1 cellular context compared by ENCODE assay signal in the genomic region with DNA sequence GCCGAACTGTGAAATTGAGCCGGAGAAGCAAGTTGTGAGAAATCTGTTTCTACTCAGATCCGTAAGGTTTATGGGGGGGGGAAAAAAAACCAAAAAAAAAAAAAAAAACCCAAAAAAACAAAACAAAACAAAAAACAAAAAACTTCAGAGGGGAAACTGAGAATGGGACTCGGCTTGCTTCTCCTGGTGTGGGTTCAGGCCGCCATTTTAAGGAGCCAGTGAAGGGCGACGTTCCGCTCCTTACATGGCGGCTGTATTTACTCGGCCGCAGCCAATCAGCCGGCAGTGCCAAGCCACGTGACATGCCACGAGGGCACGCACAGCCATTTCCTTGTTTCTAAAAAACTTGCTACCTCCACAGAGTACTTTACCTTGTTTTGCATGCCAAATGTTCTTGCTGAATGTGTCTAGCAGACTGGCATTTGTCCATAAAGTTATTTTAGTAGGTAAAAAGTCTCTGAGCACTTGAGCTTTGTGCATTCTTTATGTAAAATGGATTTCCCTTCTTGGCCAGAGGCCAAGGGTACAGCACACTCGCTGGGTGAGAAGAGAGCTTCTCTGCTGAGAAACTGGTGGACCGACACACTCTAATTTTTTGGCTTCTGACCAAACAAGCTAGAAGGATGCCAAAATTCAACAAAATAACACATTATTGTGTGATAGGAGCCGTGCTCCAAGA.
TF ChIP-seq lines count a peak whose summit lies in the region.

No MANE protein-coding gene starts in this region.

TF ChIP-seq in K562, 482 proteins besides CTCF, POLR2A, EP300 and RAD21 (continued from another document and continues in another):
- TF ChIP-seq, protein P1, sequence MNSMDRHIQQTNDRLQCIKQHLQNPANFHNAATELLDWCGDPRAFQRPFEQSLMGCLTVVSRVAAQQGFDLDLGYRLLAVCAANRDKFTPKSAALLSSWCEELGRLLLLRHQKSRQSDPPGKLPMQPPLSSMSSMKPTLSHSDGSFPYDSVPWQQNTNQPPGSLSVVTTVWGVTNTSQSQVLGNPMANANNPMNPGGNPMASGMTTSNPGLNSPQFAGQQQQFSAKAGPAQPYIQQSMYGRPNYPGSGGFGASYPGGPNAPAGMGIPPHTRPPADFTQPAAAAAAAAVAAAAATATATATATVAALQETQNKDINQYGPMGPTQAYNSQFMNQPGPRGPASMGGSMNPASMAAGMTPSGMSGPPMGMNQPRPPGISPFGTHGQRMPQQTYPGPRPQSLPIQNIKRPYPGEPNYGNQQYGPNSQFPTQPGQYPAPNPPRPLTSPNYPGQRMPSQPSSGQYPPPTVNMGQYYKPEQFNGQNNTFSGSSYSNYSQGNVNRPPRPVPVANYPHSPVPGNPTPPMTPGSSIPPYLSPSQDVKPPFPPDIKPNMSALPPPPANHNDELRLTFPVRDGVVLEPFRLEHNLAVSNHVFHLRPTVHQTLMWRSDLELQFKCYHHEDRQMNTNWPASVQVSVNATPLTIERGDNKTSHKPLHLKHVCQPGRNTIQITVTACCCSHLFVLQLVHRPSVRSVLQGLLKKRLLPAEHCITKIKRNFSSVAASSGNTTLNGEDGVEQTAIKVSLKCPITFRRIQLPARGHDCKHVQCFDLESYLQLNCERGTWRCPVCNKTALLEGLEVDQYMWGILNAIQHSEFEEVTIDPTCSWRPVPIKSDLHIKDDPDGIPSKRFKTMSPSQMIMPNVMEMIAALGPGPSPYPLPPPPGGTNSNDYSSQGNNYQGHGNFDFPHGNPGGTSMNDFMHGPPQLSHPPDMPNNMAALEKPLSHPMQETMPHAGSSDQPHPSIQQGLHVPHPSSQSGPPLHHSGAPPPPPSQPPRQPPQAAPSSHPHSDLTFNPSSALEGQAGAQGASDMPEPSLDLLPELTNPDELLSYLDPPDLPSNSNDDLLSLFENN (IDR thresholded peaks at IDR 0.05; ENCODE audit: low read depth in 2 of 2, low read length in 2 of 2): 0 out of 4 replicates have a peak, but pooled peaks of 1 of the 2 experiments have one; percentile 7
- TF ChIP-seq TFAM (CRISPR knock-in tag; conservative IDR thresholded peaks at IDR 0.05) (no peak), PTBP1 (IDR thresholded peaks at IDR 0.05; ENCODE audit: low read depth, low read length) (no peak), ZC3H8 (IDR thresholded peaks at IDR 0.05) (no peak), POLR2B (IDR thresholded peaks at IDR 0.05; ENCODE audit: low read depth, partially characterized antibody) (no peak), HSF4 (CRISPR knock-in tag; IDR thresholded peaks at IDR 0.05; ENCODE audit: borderline replicate concordance) (no peak), NCOR1 (IDR thresholded peaks at IDR 0.05) (0 out of 2 replicates have a peak, but pooled peaks have one; percentile 21), YY1 (IDR thresholded peaks at IDR 0.05; ENCODE audit: borderline replicate concordance in 1 of 3, control insufficient read depth in 1 of 3, extremely low read depth in 1 of 3, insufficient read depth in 3 of 3, insufficient read length in 1 of 3, insufficient replicate concordance in 2 of 3, low read depth in 1 of 3, low read length in 2 of 3) (peak; percentile 64 to 97 (median 91)), DMBX1 (CRISPR knock-in tag; IDR thresholded peaks at IDR 0.05; ENCODE audit: borderline replicate concordance) (0 out of 2 replicates have a peak, but pooled peaks have one; percentile 43), ZNF77 (CRISPR knock-in tag; IDR thresholded peaks at IDR 0.05) (no peak), ZNF584 (CRISPR knock-in tag; IDR thresholded peaks at IDR 0.05; ENCODE audit: low read depth) (peak; percentile 86; the same call in 1 of the 2 replicates), ZNF583 (CRISPR knock-in tag; IDR thresholded peaks at IDR 0.05) (peak; percentile 65; the same call in 1 of the 2 replicates), ATF1 (CRISPR knock-in tag; IDR thresholded peaks at IDR 0.05) (no peak), ATF1 (tag; IDR thresholded peaks at IDR 0.05) (peak; percentile 70), LEF1 (IDR thresholded peaks at IDR 0.05) (no peak), KLF13 (tag; IDR thresholded peaks at IDR 0.05; ENCODE audit: borderline replicate concordance, low read depth) (no peak), ELK3 (CRISPR knock-in tag; IDR thresholded peaks at IDR 0.05) (no peak), SRF (CRISPR knock-in tag; IDR thresholded peaks at IDR 0.05) (peak in 1 of 2 experiments; percentile 86; a peak in 2 of 4 replicates), SPI1 (IDR thresholded peaks at IDR 0.05; ENCODE audit: borderline replicate concordance, low read depth, low read length) (peak; percentile 7; the same call in 1 of the 2 replicates), PHF8 (IDR thresholded peaks at IDR 0.05; ENCODE audit: borderline replicate concordance, low read length) (0 out of 2 replicates have a peak, but pooled peaks have one; percentile 19), DPF2 (IDR thresholded peaks at IDR 0.05) (peak; percentile 49), DIDO1 (tag; IDR thresholded peaks at IDR 0.05; ENCODE audit: low read depth) (no peak), TAF9B (IDR thresholded peaks at IDR 0.05; ENCODE audit: partially characterized antibody) (peak; percentile 45), BHLHE40 (IDR thresholded peaks at IDR 0.05; ENCODE audit: low read length) (peak; percentile 45), ID3 (CRISPR knock-in tag; IDR thresholded peaks at IDR 0.05) (no peak), ID3 (tag; IDR thresholded peaks at IDR 0.05) (peak; percentile 65; the same call in 1 of the 2 replicates), ZNF668 (CRISPR knock-in tag; IDR thresholded peaks at IDR 0.05) (peak; percentile 89), ZNF766 (CRISPR knock-in tag; conservative IDR thresholded peaks at IDR 0.05) (peak; percentile 61; the same call in 1 of the 2 replicates), FOXP1 (CRISPR knock-in tag; IDR thresholded peaks at IDR 0.05) (no peak), RHOXF2B (CRISPR knock-in tag; conservative IDR thresholded peaks at IDR 0.05) (no peak), ZBTB26 (CRISPR knock-in tag; IDR thresholded peaks at IDR 0.05) (peak; percentile 5; the same call in 1 of the 2 replicates), GTF2E2 (tag; IDR thresholded peaks at IDR 0.05) (0 out of 2 replicates have a peak, but pooled peaks have one; percentile 39), POLR2G (IDR thresholded peaks at IDR 0.05; ENCODE audit: low read depth, low read length) (0 out of 2 replicates have a peak, but pooled peaks have one; percentile 43), SMAD3 (CRISPR knock-in tag; conservative IDR thresholded peaks at IDR 0.05) (peak; percentile 69; the same call in 1 of the 2 replicates), CHD2 (IDR thresholded peaks at IDR 0.05; ENCODE audit: low read depth, low read length) (peak; percentile 32; the same call in 1 of the 2 replicates), ZNF695 (CRISPR knock-in tag; IDR thresholded peaks at IDR 0.05) (no peak)
- TF ChIP-seq, protein P2, sequence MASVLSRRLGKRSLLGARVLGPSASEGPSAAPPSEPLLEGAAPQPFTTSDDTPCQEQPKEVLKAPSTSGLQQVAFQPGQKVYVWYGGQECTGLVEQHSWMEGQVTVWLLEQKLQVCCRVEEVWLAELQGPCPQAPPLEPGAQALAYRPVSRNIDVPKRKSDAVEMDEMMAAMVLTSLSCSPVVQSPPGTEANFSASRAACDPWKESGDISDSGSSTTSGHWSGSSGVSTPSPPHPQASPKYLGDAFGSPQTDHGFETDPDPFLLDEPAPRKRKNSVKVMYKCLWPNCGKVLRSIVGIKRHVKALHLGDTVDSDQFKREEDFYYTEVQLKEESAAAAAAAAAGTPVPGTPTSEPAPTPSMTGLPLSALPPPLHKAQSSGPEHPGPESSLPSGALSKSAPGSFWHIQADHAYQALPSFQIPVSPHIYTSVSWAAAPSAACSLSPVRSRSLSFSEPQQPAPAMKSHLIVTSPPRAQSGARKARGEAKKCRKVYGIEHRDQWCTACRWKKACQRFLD (CRISPR knock-in tag; IDR thresholded peaks at IDR 0.05): peak; percentile 87
- TF ChIP-seq, protein P3, sequence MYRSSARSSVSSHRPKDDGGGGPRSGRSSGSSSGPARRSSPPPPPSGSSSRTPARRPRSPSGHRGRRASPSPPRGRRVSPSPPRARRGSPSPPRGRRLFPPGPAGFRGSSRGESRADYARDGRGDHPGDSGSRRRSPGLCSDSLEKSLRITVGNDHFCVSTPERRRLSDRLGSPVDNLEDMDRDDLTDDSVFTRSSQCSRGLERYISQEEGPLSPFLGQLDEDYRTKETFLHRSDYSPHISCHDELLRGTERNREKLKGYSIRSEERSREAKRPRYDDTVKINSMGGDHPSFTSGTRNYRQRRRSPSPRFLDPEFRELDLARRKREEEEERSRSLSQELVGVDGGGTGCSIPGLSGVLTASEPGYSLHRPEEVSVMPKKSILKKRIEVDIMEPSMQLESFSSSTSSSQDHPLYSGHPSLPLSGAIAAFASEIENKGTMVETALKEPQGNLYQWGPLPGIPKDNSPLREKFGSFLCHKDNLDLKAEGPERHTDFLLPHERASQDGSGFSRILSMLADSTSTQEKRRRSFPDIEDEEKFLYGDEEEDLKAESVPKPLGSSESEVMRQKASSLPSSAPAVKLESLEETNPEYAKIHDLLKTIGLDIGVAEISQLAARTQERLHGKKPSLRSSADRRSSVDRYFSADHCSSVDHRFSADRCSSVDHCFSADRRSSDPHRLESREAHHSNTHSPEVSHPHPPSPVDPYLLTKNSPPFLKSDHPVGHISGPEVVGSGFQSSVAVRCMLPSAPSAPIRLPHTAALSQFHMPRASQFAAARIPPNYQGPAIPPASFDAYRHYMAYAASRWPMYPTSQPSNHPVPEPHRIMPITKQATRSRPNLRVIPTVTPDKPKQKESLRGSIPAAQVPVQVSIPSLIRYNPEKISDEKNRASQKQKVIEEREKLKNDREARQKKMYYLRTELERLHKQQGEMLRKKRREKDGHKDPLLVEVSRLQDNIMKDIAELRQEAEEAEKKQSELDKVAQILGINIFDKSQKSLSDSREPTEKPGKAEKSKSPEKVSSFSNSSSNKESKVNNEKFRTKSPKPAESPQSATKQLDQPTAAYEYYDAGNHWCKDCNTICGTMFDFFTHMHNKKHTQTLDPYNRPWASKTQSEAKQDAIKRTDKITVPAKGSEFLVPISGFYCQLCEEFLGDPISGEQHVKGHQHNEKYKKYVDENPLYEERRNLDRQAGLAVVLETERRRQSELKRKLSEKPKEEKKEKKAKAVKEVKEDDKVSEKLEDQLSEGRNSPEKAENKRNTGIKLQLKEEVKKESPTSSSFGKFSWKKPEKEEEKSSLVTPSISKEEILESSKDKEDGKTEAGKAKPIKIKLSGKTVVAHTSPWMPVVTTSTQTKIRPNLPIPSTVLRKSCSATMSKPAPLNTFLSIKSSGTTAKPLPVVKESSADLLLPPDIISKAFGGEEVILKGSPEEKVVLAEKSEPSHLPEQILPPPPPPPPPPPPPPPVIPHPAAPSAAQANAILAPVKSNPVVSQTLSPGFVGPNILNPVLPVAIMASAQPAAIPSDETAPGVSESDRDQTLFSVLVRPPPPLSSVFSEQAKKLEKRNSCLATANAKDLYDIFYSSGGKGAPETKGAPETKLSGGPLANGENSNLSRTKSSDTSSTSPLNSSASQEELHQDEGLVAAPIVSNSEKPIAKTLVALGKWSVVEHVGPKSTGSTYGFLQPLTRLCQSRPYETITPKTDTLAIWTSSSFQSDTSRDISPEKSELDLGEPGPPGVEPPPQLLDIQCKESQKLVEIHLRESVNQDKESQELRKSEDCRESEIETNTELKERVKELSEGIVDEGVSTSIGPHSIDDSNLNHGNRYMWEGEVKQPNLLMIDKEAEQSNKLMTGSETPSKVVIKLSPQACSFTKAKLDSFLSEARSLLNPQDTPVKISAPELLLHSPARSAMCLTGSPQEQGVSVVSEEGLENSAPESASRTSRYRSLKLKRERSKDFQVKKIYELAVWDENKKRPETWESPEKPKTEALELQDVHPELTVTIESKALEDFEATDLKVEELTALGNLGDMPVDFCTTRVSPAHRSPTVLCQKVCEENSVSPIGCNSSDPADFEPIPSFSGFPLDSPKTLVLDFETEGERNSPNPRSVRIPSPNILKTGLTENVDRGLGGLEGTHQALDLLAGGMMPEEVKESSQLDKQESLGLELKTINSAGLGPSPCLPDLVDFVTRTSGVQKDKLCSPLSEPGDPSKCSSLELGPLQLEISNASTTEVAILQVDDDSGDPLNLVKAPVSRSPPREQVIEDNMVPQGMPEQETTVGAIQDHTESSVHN (IDR thresholded peaks at IDR 0.05; ENCODE audit: borderline replicate concordance in 1 of 2, low read depth in 1 of 2): 0 out of 4 replicates have a peak, but pooled peaks of 1 of the 2 experiments have one; percentile 34
- TF ChIP-seq, protein P4, sequence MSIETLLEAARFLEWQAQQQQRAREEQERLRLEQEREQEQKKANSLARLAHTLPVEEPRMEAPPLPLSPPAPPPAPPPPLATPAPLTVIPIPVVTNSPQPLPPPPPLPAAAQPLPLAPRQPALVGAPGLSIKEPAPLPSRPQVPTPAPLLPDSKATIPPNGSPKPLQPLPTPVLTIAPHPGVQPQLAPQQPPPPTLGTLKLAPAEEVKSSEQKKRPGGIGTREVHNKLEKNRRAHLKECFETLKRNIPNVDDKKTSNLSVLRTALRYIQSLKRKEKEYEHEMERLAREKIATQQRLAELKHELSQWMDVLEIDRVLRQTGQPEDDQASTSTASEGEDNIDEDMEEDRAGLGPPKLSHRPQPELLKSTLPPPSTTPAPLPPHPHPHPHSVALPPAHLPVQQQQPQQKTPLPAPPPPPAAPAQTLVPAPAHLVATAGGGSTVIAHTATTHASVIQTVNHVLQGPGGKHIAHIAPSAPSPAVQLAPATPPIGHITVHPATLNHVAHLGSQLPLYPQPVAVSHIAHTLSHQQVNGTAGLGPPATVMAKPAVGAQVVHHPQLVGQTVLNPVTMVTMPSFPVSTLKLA (conservative IDR thresholded peaks at IDR 0.05): peak; percentile 81 to 87
- TF ChIP-seq, protein P5, sequence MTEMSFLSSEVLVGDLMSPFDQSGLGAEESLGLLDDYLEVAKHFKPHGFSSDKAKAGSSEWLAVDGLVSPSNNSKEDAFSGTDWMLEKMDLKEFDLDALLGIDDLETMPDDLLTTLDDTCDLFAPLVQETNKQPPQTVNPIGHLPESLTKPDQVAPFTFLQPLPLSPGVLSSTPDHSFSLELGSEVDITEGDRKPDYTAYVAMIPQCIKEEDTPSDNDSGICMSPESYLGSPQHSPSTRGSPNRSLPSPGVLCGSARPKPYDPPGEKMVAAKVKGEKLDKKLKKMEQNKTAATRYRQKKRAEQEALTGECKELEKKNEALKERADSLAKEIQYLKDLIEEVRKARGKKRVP (CRISPR knock-in tag; IDR thresholded peaks at IDR 0.05): 0 out of 2 replicates have a peak, but pooled peaks have one; percentile 44
